Comparison of ENCODE assay signal across 1 cellular context in the genomic region with DNA sequence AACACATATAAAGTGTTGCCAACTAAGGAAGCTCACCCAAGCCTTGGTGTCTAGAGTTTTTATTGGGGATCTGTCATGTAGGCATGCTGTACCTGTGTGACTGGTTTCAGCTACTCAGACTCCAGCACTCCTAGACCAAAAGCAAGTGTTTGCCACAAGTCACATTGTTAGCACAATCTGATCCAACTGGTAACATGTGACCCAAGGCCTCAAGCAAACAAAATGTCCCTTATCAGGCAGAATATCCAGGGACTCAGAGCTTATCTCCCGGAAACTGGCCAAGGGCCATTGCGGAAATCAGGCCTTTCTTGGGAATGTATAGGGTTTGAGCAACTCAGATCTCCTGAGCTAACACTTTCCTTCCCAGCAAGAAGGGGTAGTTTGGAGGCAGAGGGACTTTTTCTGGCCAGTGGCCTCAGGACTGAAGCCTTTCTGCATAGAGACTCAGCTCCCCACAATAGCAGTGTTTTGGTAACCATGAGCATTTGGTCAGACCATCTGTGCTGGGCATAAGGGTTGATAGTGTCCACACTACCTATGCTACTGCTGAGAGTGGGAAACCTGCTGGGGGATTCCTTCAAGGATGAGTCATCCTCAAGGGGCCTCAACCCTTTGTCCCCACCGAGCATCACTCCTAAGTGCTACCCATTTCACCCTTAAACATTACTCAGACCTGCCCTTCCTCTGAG.
TF ChIP-seq lines count a peak whose summit lies in the region.

No MANE protein-coding gene starts in this region.

TF ChIP-seq in endothelial cell of umbilical vein, 7 proteins besides CTCF, POLR2A, EP300 and RAD21 (continued from another document):
- no peak for TF ChIP-seq MAX (IDR thresholded peaks at IDR 0.05; ENCODE audit: insufficient read depth, insufficient read length)
- no peak for TF ChIP-seq MYC (IDR thresholded peaks at IDR 0.05; ENCODE audit: low read depth, low read length)
- TF ChIP-seq EZH2 (IDR thresholded peaks at IDR 0.05; ENCODE audit: borderline replicate concordance, low read depth, low read length, severe bottlenecking) = no peak
- no peak for TF ChIP-seq FOS (IDR thresholded peaks at IDR 0.05; ENCODE audit: borderline replicate concordance, insufficient read depth, low read length)
- peak; percentile 81 for TF ChIP-seq GATA2 (IDR thresholded peaks at IDR 0.05; ENCODE audit: insufficient read depth, insufficient read length, low read depth, low read length)
- peak; percentile 41 for TF ChIP-seq JUN (IDR thresholded peaks at IDR 0.05; ENCODE audit: borderline replicate concordance, insufficient read depth, insufficient read length, low read depth)
TF ChIP-seq in endothelial cell of umbilical vein: peak in this region for 3.
